24 cellular contexts compared by ENCODE assay signal in genomic region chr3:106332135-106332534, GRCh38.
DNase-seq lines count a peak whose midpoint lies in the region; ATAC-seq and TF ChIP-seq lines count a peak whose summit lies in the region.
"Had no signal": no experiment of that assay in that cellular context is flagged by ENCODE, and none has a peak within 500 bp of the region (broad histone marks: within the 10 kb centered on the region; RNA-seq: fewer than 3 reads in every experiment).

No MANE protein-coding gene starts in this region.

- intact Hi-C loops in activated T-helper 1 cell treated with anti-CD3 and anti-CD28 coated beads, Interleukin-12 subunit alpha, Interleukin-12 subunit beta, Interleukin-2, Interleukin-4 antibody, amounts not matched to agents 30 ng/mL and 10 ng/mL and 1 ng/mL, durations not matched to agents 14 hours and 24 hours and 36 hours (cut with micrococcal nuclease) = loop anchor here (1.0 to 5.0 kb wide), 14 partner anchors 30 to 964 kb away; no protein-coding TSS in a partner anchor

- no peaks in the 10 kb centered on the region for H3K27me3 Mint-ChIP-seq in stimulated activated naive CD8-positive, alpha-beta T cell treated with anti-CD3 and anti-CD28 coated beads, Interleukin-15, Interleukin-2, amounts not matched to agents 100 ng/mL and 50 ng/mL, for 24 hours
- H3K27me3 Mint-ChIP-seq in stimulated activated naive CD8-positive, alpha-beta T cell treated with anti-CD3 and anti-CD28 coated beads, Interleukin-15, amount 100 ng/mL, for 72 hours = no peaks in the 10 kb centered on the region
- no peaks in the 10 kb centered on the region for H3K27me3 Mint-ChIP-seq in activated T-helper 1 cell treated with anti-CD3 and anti-CD28 coated beads, Interleukin-12 subunit alpha, Interleukin-12 subunit beta, Interleukin-2, Interleukin-4 antibody, amounts not matched to agents 30 ng/mL and 10 ng/mL and 1 ng/mL, durations not matched to agents 14 hours and 24 hours and 36 hours (ENCODE audit: insufficient read depth)
- no peaks in the 10 kb centered on the region for H3K27me3 Mint-ChIP-seq in osteocyte (ENCODE audit: unreplicated experiment)
- H3K27me3 Mint-ChIP-seq: activated naive CD4-positive, alpha-beta T cell treated with anti-CD3 and anti-CD28 coated beads, Interleukin-2, amount 50 U/mL, for 24 hours; naive thymus-derived CD4-positive, alpha-beta T cell; T-cell had no signal

- peaks cover 6% of the 10 kb centered on the region for H3K9me3 Mint-ChIP-seq in stimulated activated naive CD8-positive, alpha-beta T cell treated with anti-CD3 and anti-CD28 coated beads, Interleukin-15, Interleukin-2, amounts not matched to agents 100 ng/mL and 50 ng/mL, for 24 hours
- no peaks in the 10 kb centered on the region for H3K9me3 Mint-ChIP-seq in stimulated activated naive CD8-positive, alpha-beta T cell treated with anti-CD3 and anti-CD28 coated beads, Interleukin-15, amount 100 ng/mL, for 72 hours
- peaks cover 23% of the 10 kb centered on the region for H3K9me3 Mint-ChIP-seq in activated T-helper 1 cell treated with anti-CD3 and anti-CD28 coated beads, Interleukin-12 subunit alpha, Interleukin-12 subunit beta, Interleukin-2, Interleukin-4 antibody, amounts not matched to agents 30 ng/mL and 10 ng/mL and 1 ng/mL, durations not matched to agents 14 hours and 24 hours and 36 hours
- no peaks in the 10 kb centered on the region for H3K9me3 Mint-ChIP-seq in osteocyte (ENCODE audit: unreplicated experiment)
- H3K9me3 Mint-ChIP-seq: activated naive CD4-positive, alpha-beta T cell treated with anti-CD3 and anti-CD28 coated beads, Interleukin-2, amount 50 U/mL, for 24 hours; activated T-cell treated with anti-CD3 and anti-CD28 coated beads, Interleukin-2, amount 50 U/mL, for 4 hours; T-cell had no signal

- H3K4me1 Mint-ChIP-seq in stimulated activated naive CD8-positive, alpha-beta T cell treated with anti-CD3 and anti-CD28 coated beads, Interleukin-15, Interleukin-2, amounts not matched to agents 100 ng/mL and 50 ng/mL, for 24 hours (ENCODE audit: low read depth) = peaks cover 85% of the 10 kb centered on the region
- peaks cover 80% of the 10 kb centered on the region for H3K4me1 Mint-ChIP-seq in stimulated activated naive CD8-positive, alpha-beta T cell treated with anti-CD3 and anti-CD28 coated beads, Interleukin-15, amount 100 ng/mL, for 72 hours
- peaks cover 82% of the 10 kb centered on the region for H3K4me1 Mint-ChIP-seq in activated T-helper 1 cell treated with anti-CD3 and anti-CD28 coated beads, Interleukin-12 subunit alpha, Interleukin-12 subunit beta, Interleukin-2, Interleukin-4 antibody, amounts not matched to agents 30 ng/mL and 10 ng/mL and 1 ng/mL, durations not matched to agents 14 hours and 24 hours and 36 hours (ENCODE audit: low read depth)
- peaks cover 30% of the 10 kb centered on the region for H3K4me1 Mint-ChIP-seq in osteocyte (ENCODE audit: unreplicated experiment)

- TF ChIP-seq CTCF in osteocyte (IDR thresholded peaks at IDR 0.05) = no peak

- no peak for DNase-seq in stimulated activated naive CD8-positive, alpha-beta T cell treated with anti-CD3 and anti-CD28 coated beads, Interleukin-15, amount 100 ng/mL, for 72 hours
- no peak for DNase-seq in activated T-helper 1 cell treated with anti-CD3 and anti-CD28 coated beads, Interleukin-12 subunit alpha, Interleukin-12 subunit beta, Interleukin-2, Interleukin-4 antibody, amounts not matched to agents 30 ng/mL and 10 ng/mL and 1 ng/mL, durations not matched to agents 14 hours and 24 hours and 36 hours (ENCODE audit: low spot score)
- DNase-seq in substantia nigra (lab: John Stamatoyannopoulos, UW) (no peak), T-helper 9 cell (no peak), osteocyte (ENCODE audit: extremely low spot score, unreplicated experiment) (no peak)
- DNase-seq: activated CD4-positive, CD25-positive, alpha-beta regulatory T cell; GM23248; KG1; NCI-H1105; NCI-H1930; NCI-H524 treated with DMSO at 0.1 percent for 48 hours; occipital lobe; sigmoid colon had no signal

- no peak for ATAC-seq in stimulated activated naive CD8-positive, alpha-beta T cell treated with anti-CD3 and anti-CD28 coated beads, Interleukin-15, amount 100 ng/mL, for 72 hours
- peak; percentile 40 for ATAC-seq in HG02870 (IDR thresholded peaks at IDR 0.05; ENCODE audit: unreplicated experiment)
- ATAC-seq: gastroesophageal sphincter had no signal

- peak overlapping the region; percentile 99 for H3K27ac Mint-ChIP-seq in stimulated activated naive CD8-positive, alpha-beta T cell treated with anti-CD3 and anti-CD28 coated beads, Interleukin-15, Interleukin-2, amounts not matched to agents 100 ng/mL and 50 ng/mL, for 24 hours
- no peak overlapping the region for H3K27ac Mint-ChIP-seq in stimulated activated naive CD8-positive, alpha-beta T cell treated with anti-CD3 and anti-CD28 coated beads, Interleukin-15, amount 100 ng/mL, for 72 hours
- peak overlapping the region; percentile 76 for H3K27ac Mint-ChIP-seq in activated T-helper 1 cell treated with anti-CD3 and anti-CD28 coated beads, Interleukin-12 subunit alpha, Interleukin-12 subunit beta, Interleukin-2, Interleukin-4 antibody, amounts not matched to agents 30 ng/mL and 10 ng/mL and 1 ng/mL, durations not matched to agents 14 hours and 24 hours and 36 hours
- H3K27ac Mint-ChIP-seq in osteocyte (ENCODE audit: unreplicated experiment) = no peak overlapping the region
- H3K27ac Mint-ChIP-seq: activated naive CD4-positive, alpha-beta T cell treated with anti-CD3 and anti-CD28 coated beads, Interleukin-2, amount 50 U/mL, for 24 hours had no signal

- no peak overlapping the region for H3K4me3 Mint-ChIP-seq in stimulated activated naive CD8-positive, alpha-beta T cell treated with anti-CD3 and anti-CD28 coated beads, Interleukin-15, Interleukin-2, amounts not matched to agents 100 ng/mL and 50 ng/mL, for 24 hours
- H3K4me3 Mint-ChIP-seq in stimulated activated naive CD8-positive, alpha-beta T cell treated with anti-CD3 and anti-CD28 coated beads, Interleukin-15, amount 100 ng/mL, for 72 hours = no peak overlapping the region
- H3K4me3 Mint-ChIP-seq in activated T-helper 1 cell treated with anti-CD3 and anti-CD28 coated beads, Interleukin-12 subunit alpha, Interleukin-12 subunit beta, Interleukin-2, Interleukin-4 antibody, amounts not matched to agents 30 ng/mL and 10 ng/mL and 1 ng/mL, durations not matched to agents 14 hours and 24 hours and 36 hours = no peak overlapping the region
- no peak overlapping the region for H3K4me3 Mint-ChIP-seq in osteocyte (ENCODE audit: unreplicated experiment)
- H3K4me3 Mint-ChIP-seq: activated naive CD4-positive, alpha-beta T cell treated with anti-CD3 and anti-CD28 coated beads, Interleukin-2, amount 50 U/mL, for 24 hours; activated T-cell treated with anti-CD3 and anti-CD28 coated beads, Interleukin-2, amount 50 U/mL, for 4 hours; naive thymus-derived CD4-positive, alpha-beta T cell; T-cell had no signal

- H3K27ac ChIP-seq in substantia nigra (ENCODE audit: low read depth, low read length, poor library complexity, severe bottlenecking) = no peak overlapping the region
- H3K27ac ChIP-seq: ascending aorta, BLaER1, gastroesophageal sphincter, GM23248, HL-60, sigmoid colon, tibial nerve had no signal

- peaks cover 4% of the 10 kb centered on the region for H3K36me3 Mint-ChIP-seq in stimulated activated naive CD8-positive, alpha-beta T cell treated with anti-CD3 and anti-CD28 coated beads, Interleukin-15, Interleukin-2, amounts not matched to agents 100 ng/mL and 50 ng/mL, for 24 hours (ENCODE audit: low read depth)
- H3K36me3 Mint-ChIP-seq in activated T-helper 1 cell treated with anti-CD3 and anti-CD28 coated beads, Interleukin-12 subunit alpha, Interleukin-12 subunit beta, Interleukin-2, Interleukin-4 antibody, amounts not matched to agents 30 ng/mL and 10 ng/mL and 1 ng/mL, durations not matched to agents 14 hours and 24 hours and 36 hours (ENCODE audit: low read depth) = peaks cover 11% of the 10 kb centered on the region
- no peaks in the 10 kb centered on the region for H3K36me3 Mint-ChIP-seq in osteocyte (ENCODE audit: unreplicated experiment)
- H3K36me3 Mint-ChIP-seq: activated naive CD4-positive, alpha-beta T cell treated with anti-CD3 and anti-CD28 coated beads, Interleukin-2, amount 50 U/mL, for 24 hours; T-cell had no signal

Comparison
In these comparisons a context has a peak if more than half of its experiments do, and no peak if none do; other contexts are left out.
1. H3K27ac Mint-ChIP-seq: peak in stimulated activated naive CD8-positive, alpha-beta T cell treated with anti-CD3 and anti-CD28 coated beads, Interleukin-15, Interleukin-2, amounts not matched to agents 100 ng/mL and 50 ng/mL, for 24 hours (single experiment) and activated T-helper 1 cell treated with anti-CD3 and anti-CD28 coated beads, Interleukin-12 subunit alpha, Interleukin-12 subunit beta, Interleukin-2, Interleukin-4 antibody, amounts not matched to agents 30 ng/mL and 10 ng/mL and 1 ng/mL, durations not matched to agents 14 hours and 24 hours and 36 hours (single experiment); none in stimulated activated naive CD8-positive, alpha-beta T cell treated with anti-CD3 and anti-CD28 coated beads, Interleukin-15, amount 100 ng/mL, for 72 hours (0 of 2) and osteocyte (single experiment).